Comparison of ENCODE assay signal across 9 cellular contexts in genomic region chr19:2041436-2041685, GRCh38. TPM values are rescaled to one million over a fixed set of nuclear protein-coding genes. Genes with fewer than 3 reads are reported as not detected.
DNase-seq lines count a peak whose midpoint lies in the region; FAIRE-seq and TF ChIP-seq lines count a peak whose summit lies in the region.
"Had no signal": no experiment of that assay in that cellular context is flagged by ENCODE, and none has a peak within 500 bp of the region (broad histone marks: within the 10 kb centered on the region; RNA-seq: fewer than 3 reads in every experiment).

No MANE protein-coding gene starts in this region.

- intact Hi-C loops in A673 (cut with micrococcal nuclease; ENCODE audit: unreplicated experiment) = no loop called here

- H3K79me2 ChIP-seq in KMS-11 (ENCODE audit: insufficient read depth, low read depth) = peaks cover 5% of the 10 kb centered on the region; the same call in 1 of the 2 replicates
- H3K79me2 ChIP-seq in neural cell (replicated peaks; ENCODE audit: insufficient read depth, low read length) = no peaks in the 10 kb centered on the region

- TF ChIP-seq CTCF in A673 (conservative IDR thresholded peaks at IDR 0.05; ENCODE audit: low read depth, low read length) (no peak), KMS-11 (conservative IDR thresholded peaks at IDR 0.05; ENCODE audit: low read depth, low read length) (no peak), coronary artery (IDR thresholded peaks at IDR 0.05) (no peak), neural cell (IDR thresholded peaks at IDR 0.05; ENCODE audit: poor library complexity, severe bottlenecking) (no peak)

- CTCF ChIA-PET in A673 (lab: Charles Lee) = no interaction called here

- H3K27me3 ChIP-seq in A673 (replicated peaks; ENCODE audit: insufficient read depth, low read depth, low read length, poor library complexity) = no peaks in the 10 kb centered on the region
- H3K27me3 ChIP-seq in KMS-11 (ENCODE audit: insufficient read depth, low read depth) = no peaks in the 10 kb centered on the region
- H3K27me3 ChIP-seq in neural cell (ENCODE audit: insufficient read depth, low read depth, low read length) = no peaks in the 10 kb centered on the region

- no peak for TF ChIP-seq RAD21 in neural cell (conservative IDR thresholded peaks at IDR 0.05)

- H3K9ac ChIP-seq in KMS-11 = peak overlapping the region; percentile 90
- peak overlapping the region; percentile 64 for H3K9ac ChIP-seq in neural cell (ENCODE audit: low read length)

- no peaks in the 10 kb centered on the region for H3K9me2 ChIP-seq in neural cell (ENCODE audit: insufficient read depth, low read length)

- H3K4me3 ChIP-seq in A673 (ENCODE audit: low read depth, low read length, poor library complexity, severe bottlenecking) (peak overlapping the region; percentile 52), KMS-11 (IDR thresholded peaks at IDR 0.05; ENCODE audit: insufficient read depth, low read depth, low read length) (no peak overlapping the region), coronary artery (peak overlapping the region; percentile 70), neural cell (ENCODE audit: low read length) (peak overlapping the region; percentile 64)

- H2AFZ ChIP-seq in KMS-11 (ENCODE audit: low read depth) (peak overlapping the region; percentile 23; the same call in 1 of the 2 replicates), neural cell (ENCODE audit: low read depth, low read length) (no peak overlapping the region)

- no peaks in the 10 kb centered on the region for H3F3A ChIP-seq in neural cell (ENCODE audit: insufficient read depth, low read length, poor library complexity, severe bottlenecking)

- peak overlapping the region; percentile 93 for H3K4me2 ChIP-seq in KMS-11
- H3K4me2 ChIP-seq in neural cell (ENCODE audit: low read length) = peak overlapping the region; percentile 39

- H3K36me3 ChIP-seq in A673 (ENCODE audit: insufficient read depth, low read length, poor library complexity, severe bottlenecking) (peaks cover 45% of the 10 kb centered on the region), KMS-11 (ENCODE audit: insufficient read depth) (no peaks in the 10 kb centered on the region), neural cell (ENCODE audit: insufficient read depth, low read length) (no peaks in the 10 kb centered on the region)

- DNase-seq in A673 (ENCODE audit: low spot score) (no peak), coronary artery (ENCODE audit: low spot score) (no peak), NCI-H2081 treated with DMSO at 0.1 percent for 48 hours (lab: John Stamatoyannopoulos, UW) (no peak), hepatic stellate cell (ENCODE audit: low spot score) (no peak), HTR-8/SVneo (ENCODE audit: insufficient read length, low spot score) (no peak)
- DNase-seq in effector CD8-positive, alpha-beta T cell (lab: John Stamatoyannopoulos, UW) = no peak

- H3K4me1 ChIP-seq in A673 (ENCODE audit: insufficient read depth, low read length, poor library complexity, severe bottlenecking) (peaks cover 26% of the 10 kb centered on the region), KMS-11 (ENCODE audit: low read depth, poor library complexity, severe bottlenecking) (peaks cover 34% of the 10 kb centered on the region)

- BruUV-seq in A673 (replicated peaks; lab: Mats Ljungman, UMichigan) = no TSS peak

- peak overlapping the region; percentile 96 for H3K27ac ChIP-seq in A673 (ENCODE audit: low read depth, low read length, poor library complexity, severe bottlenecking)
- peak overlapping the region; percentile 91 for H3K27ac ChIP-seq in KMS-11
- H3K27ac ChIP-seq in coronary artery = peak overlapping the region; percentile 93 to 97
- peak overlapping the region; percentile 73 for H3K27ac ChIP-seq in neural cell (ENCODE audit: low read length)

- FAIRE-seq in HTR-8/SVneo (lab: Jason Lieb, UNC) = no peak

- H3K9me3 ChIP-seq in A673 (ENCODE audit: low read depth, low read length, poor library complexity, severe bottlenecking) (no peaks in the 10 kb centered on the region), neural cell (ENCODE audit: low read length) (no peaks in the 10 kb centered on the region)

- H4K20me1 ChIP-seq in KMS-11 (ENCODE audit: insufficient read depth) (no peaks in the 10 kb centered on the region), neural cell (ENCODE audit: insufficient read depth) (no peaks in the 10 kb centered on the region)

- TF ChIP-seq EP300 in neural cell (conservative IDR thresholded peaks at IDR 0.05; ENCODE audit: poor library complexity, severe bottlenecking) = no peak

- POLR2A ChIA-PET in A673 (lab: Charles Lee; ENCODE audit: low non-redundant PET) = interaction anchor here (1.4 kb wide), 1 partner anchor 9 kb away, joined by 5 read pairs; no protein-coding TSS in a partner anchor

TF ChIP-seq in neural cell, 6 proteins besides CTCF, POLR2A, EP300 and RAD21:
- no peak for TF ChIP-seq TAF1 (IDR thresholded peaks at IDR 0.05; ENCODE audit: low read depth)
- no peak for TF ChIP-seq EZH2 (IDR thresholded peaks at IDR 0.05; ENCODE audit: borderline replicate concordance, insufficient read depth, low read length, poor library complexity, severe bottlenecking)
- TF ChIP-seq, protein P1, sequence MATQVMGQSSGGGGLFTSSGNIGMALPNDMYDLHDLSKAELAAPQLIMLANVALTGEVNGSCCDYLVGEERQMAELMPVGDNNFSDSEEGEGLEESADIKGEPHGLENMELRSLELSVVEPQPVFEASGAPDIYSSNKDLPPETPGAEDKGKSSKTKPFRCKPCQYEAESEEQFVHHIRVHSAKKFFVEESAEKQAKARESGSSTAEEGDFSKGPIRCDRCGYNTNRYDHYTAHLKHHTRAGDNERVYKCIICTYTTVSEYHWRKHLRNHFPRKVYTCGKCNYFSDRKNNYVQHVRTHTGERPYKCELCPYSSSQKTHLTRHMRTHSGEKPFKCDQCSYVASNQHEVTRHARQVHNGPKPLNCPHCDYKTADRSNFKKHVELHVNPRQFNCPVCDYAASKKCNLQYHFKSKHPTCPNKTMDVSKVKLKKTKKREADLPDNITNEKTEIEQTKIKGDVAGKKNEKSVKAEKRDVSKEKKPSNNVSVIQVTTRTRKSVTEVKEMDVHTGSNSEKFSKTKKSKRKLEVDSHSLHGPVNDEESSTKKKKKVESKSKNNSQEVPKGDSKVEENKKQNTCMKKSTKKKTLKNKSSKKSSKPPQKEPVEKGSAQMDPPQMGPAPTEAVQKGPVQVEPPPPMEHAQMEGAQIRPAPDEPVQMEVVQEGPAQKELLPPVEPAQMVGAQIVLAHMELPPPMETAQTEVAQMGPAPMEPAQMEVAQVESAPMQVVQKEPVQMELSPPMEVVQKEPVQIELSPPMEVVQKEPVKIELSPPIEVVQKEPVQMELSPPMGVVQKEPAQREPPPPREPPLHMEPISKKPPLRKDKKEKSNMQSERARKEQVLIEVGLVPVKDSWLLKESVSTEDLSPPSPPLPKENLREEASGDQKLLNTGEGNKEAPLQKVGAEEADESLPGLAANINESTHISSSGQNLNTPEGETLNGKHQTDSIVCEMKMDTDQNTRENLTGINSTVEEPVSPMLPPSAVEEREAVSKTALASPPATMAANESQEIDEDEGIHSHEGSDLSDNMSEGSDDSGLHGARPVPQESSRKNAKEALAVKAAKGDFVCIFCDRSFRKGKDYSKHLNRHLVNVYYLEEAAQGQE (IDR thresholded peaks at IDR 0.05; ENCODE audit: borderline replicate concordance) = no peak
- TF ChIP-seq POLR2AphosphoS5 (IDR thresholded peaks at IDR 0.05) = no peak
- no peak for TF ChIP-seq SMC3 (conservative IDR thresholded peaks at IDR 0.05; ENCODE audit: poor library complexity)
- TF ChIP-seq MXI1 (conservative IDR thresholded peaks at IDR 0.05; ENCODE audit: poor library complexity, severe bottlenecking) = no peak
TF ChIP-seq in neural cell: peak in this region for 0.

RNA-seq across cellular contexts. Expression of gene MKNK2, which starts 9.7 kb away (rescaled TPM):
- 106 and 107 TPM in 2 replicates for total RNA-seq in A673 (2021)
- polyA plus RNA-seq in neural cell = 27.6 and 37.6 TPM in 2 replicates
- polyA minus RNA-seq in neural cell = 25.1 and 25.8 TPM in 2 replicates

RNA-seq across cellular contexts. Expression of gene BTBD2, which starts 25.8 kb away (rescaled TPM):
- 91.7 and 110 TPM in 2 replicates for total RNA-seq in A673 (2021)
- polyA plus RNA-seq in neural cell = 46.1 and 57.6 TPM in 2 replicates
- 58.8 and 71.8 TPM in 2 replicates for polyA minus RNA-seq in neural cell

RNA-seq across cellular contexts. Expression of gene MOB3A, which starts 54.8 kb away (rescaled TPM):
- total RNA-seq in A673 (2021) = 40.7 and 47.1 TPM in 2 replicates
- polyA plus RNA-seq in neural cell = 5.8 and 8.3 TPM in 2 replicates
- 19.0 and 21.9 TPM in 2 replicates for polyA minus RNA-seq in neural cell

RNA-seq across cellular contexts. Expression of gene IZUMO4, which starts 55.4 kb away (rescaled TPM):
- total RNA-seq in A673 (2021) = 1.6 and 2.5 TPM in 2 replicates
- polyA plus RNA-seq in neural cell = 39.3 and 45.8 TPM in 2 replicates
- polyA minus RNA-seq in neural cell = 3.4 and 4.9 TPM in 2 replicates
- total RNA-seq: Daoy had no signal
